8 cellular contexts compared by ENCODE assay signal in genomic region chr9:87812375-87813118, GRCh38.
A peak's percentile ranks its signal among the peaks of the same experiment; 100 is the strongest.
DNase-seq lines count a peak whose midpoint lies in the region; ATAC-seq and TF ChIP-seq lines count a peak whose summit lies in the region.

No MANE protein-coding gene starts in this region.

- no peak overlapping the region for H3K27ac Mint-ChIP-seq in mesothelial cell of epicardium

- H3K36me3 ChIP-seq in tibial nerve, result no peaks in the 10 kb centered on the region

- H3K9me3 ChIP-seq in tibial nerve, result peaks cover 0 to 6% (median 0%) of the 10 kb centered on the region in 4 donors

- no peak for TF ChIP-seq EP300 in tibial nerve (IDR thresholded peaks at IDR 0.05)

- no peak for ATAC-seq in HG03025 (IDR thresholded peaks at IDR 0.05; ENCODE audit: low FRiP score, unreplicated experiment)

- peaks cover under 1% of the 10 kb centered on the region for H3K4me1 Mint-ChIP-seq in mesothelial cell of epicardium

- TF ChIP-seq POLR2A in tibial nerve (IDR thresholded peaks at IDR 0.05), result no peak

- H3K9me3 Mint-ChIP-seq in mesothelial cell of epicardium, result peaks cover 33% of the 10 kb centered on the region

- WGBS in tibial nerve, 2 donors, result 23 to 31% methylated on average over 13 of the region's 13 CpGs

- H3K4me3 Mint-ChIP-seq in mesothelial cell of epicardium, result no peak overlapping the region

- H3K4me1 ChIP-seq in tibial nerve, result peaks cover 0 to 10% (median 0%) of the 10 kb centered on the region in 4 donors

- DNase-seq in NCI-H2227 (lab: John Stamatoyannopoulos, UW; ENCODE audit: unreplicated experiment), result peak; percentile 1
- DNase-seq in NCI-H2227 treated with DMSO at 0.1 percent for 48 hours (lab: John Stamatoyannopoulos, UW), result no peak
- peak; percentile 66 for DNase-seq in OCI-M1 (lab: John Stamatoyannopoulos, UW)
- DNase-seq in cardiac fibroblast (ENCODE audit: low read depth in 2 of 2), result peak; percentile 74 to 77
- no peak for DNase-seq in mesothelial cell of epicardium (ENCODE audit: low spot score in 2 of 2, unreplicated experiment in 2 of 2)
- DNase-seq in tibial nerve (ENCODE audit: low spot score in 2 of 2), result no peak
- no peak for DNase-seq in NCI-H524 treated with DMSO at 0.1 percent for 48 hours (lab: John Stamatoyannopoulos, UW)

- no peak overlapping the region for H3K27ac ChIP-seq in tibial nerve

- H3K4me3 ChIP-seq in cardiac fibroblast (replicated peaks in 1 of 2; ENCODE audit: low read depth in 2 of 2, low read length in 2 of 2) (no peak overlapping the region), tibial nerve (no peak overlapping the region)

- TF ChIP-seq CTCF in cardiac fibroblast (IDR thresholded peaks at IDR 0.05; ENCODE audit: low read depth, low read length) (peak; percentile 100), mesothelial cell of epicardium (IDR thresholded peaks at IDR 0.05; ENCODE audit: unreplicated experiment) (peak; percentile 65), tibial nerve (IDR thresholded peaks at IDR 0.05) (peak; percentile 64 to 82 (median 75))

- no peaks in the 10 kb centered on the region for H3K27me3 Mint-ChIP-seq in mesothelial cell of epicardium (ENCODE audit: low read depth)

- peaks cover 16% of the 10 kb centered on the region for H3K36me3 Mint-ChIP-seq in mesothelial cell of epicardium

- H3K27me3 ChIP-seq in tibial nerve, result no peaks in the 10 kb centered on the region

Comparison
In these comparisons a context has a peak if more than half of its experiments do, and no peak if none do; other contexts are left out.
1. DNase-seq: peak in NCI-H2227 (single experiment), OCI-M1 (single experiment) and cardiac fibroblast (2 of 2); none in NCI-H2227 treated with DMSO at 0.1 percent for 48 hours (single experiment), mesothelial cell of epicardium (0 of 2), tibial nerve (0 of 2) and NCI-H524 treated with DMSO at 0.1 percent for 48 hours (single experiment).
2. Peak in every context shown above with its lines, with median percentiles within 50 percentile points of each other: CTCF ChIP-seq.